In genomic region chr6:151822252-151823111, GRCh38 we compare ENCODE assay signal across 14 cellular contexts.
DNase-seq lines count a peak whose midpoint lies in the region; ATAC-seq lines count a peak whose summit lies in the region.
"Had no signal": no experiment of that assay in that cellular context is flagged by ENCODE, and none has a peak within 500 bp of the region (broad histone marks: within the 10 kb centered on the region; RNA-seq: fewer than 3 reads in every experiment).

No MANE protein-coding gene starts in this region.

- peak; percentile 98 for ATAC-seq in GM18517 (IDR thresholded peaks at IDR 0.05; ENCODE audit: unreplicated experiment)
- peak; percentile 98 for ATAC-seq in GM21447 (IDR thresholded peaks at IDR 0.05; ENCODE audit: unreplicated experiment)
- peak; percentile 94 for ATAC-seq in HG03064 (IDR thresholded peaks at IDR 0.05; ENCODE audit: low read depth, unreplicated experiment)
- ATAC-seq: heart right ventricle had no signal

- peak; percentile 78 for DNase-seq in RPMI8226
- no peak for DNase-seq in SIG-M5 (lab: John Stamatoyannopoulos, UW)
- no peak for DNase-seq in activated CD4-positive, CD25-positive, alpha-beta regulatory T cell treated with anti-CD3 and anti-CD28 coated beads, Interleukin-2, amount 50 U/mL, for 72 hours
- no peak for DNase-seq in NCI-H510A treated with DMSO at 0.1 percent for 48 hours (lab: John Stamatoyannopoulos, UW)
- DNase-seq in central memory CD4-positive, alpha-beta T cell, result no peak
- DNase-seq: activated CD4-positive, alpha-beta T cell treated with anti-CD3 and anti-CD28 coated beads for 48 hours; activated naive CD8-positive, alpha-beta T cell treated with anti-CD3 and anti-CD28 coated beads, Interleukin-2, amount 10 ng/mL, durations not matched to agents 7 days and 5 days; heart right ventricle; midbrain; NCI-H2081; sigmoid colon had no signal
